8 cellular contexts compared by ENCODE assay signal in the genomic region with DNA sequence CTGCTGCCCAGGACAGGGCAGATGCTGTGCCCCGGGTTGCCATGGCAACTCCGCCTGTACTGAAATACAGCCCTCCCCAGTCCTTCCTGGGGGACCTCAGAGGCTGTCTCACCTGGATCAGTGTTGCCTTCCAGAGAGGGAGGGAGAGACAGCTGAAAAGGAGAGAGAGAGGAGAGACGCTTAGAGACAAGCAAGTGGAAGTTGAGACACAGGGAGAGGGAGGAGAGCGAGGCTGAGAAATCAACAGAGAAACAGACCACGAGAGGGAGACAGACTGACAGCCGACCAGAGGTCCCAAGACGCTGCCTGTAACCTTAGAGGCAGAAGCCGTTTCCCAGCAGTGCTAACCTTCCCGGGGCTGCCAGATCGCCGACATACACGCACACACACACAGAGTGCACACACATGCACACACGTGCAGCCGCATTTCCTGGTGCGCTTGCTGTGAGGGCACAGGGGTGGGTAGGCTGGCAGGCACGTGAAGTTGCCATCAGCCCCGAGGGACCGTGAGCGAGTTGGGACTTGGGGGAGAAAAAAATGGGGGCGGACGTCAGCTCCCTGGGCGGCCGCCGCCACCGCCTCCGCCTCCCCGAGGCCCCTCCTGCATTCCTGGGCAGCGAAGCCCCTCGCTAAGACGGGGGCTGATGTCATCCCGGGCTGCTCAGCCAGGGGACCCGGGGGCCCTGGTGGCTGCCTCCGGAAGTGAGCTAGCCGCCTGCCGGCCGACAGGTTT.
DNase-seq lines count a peak whose midpoint lies in the region; ATAC-seq and TF ChIP-seq lines count a peak whose summit lies in the region.

No MANE protein-coding gene starts in this region.

- no peaks in the 10 kb centered on the region for H4K20me1 ChIP-seq in OCI-LY3 (ENCODE audit: insufficient read depth, low read length)

- H3K36me3 ChIP-seq in OCI-LY3 (replicated peaks; ENCODE audit: low read depth, low read length) (no peaks in the 10 kb centered on the region), muscle layer of colon (ENCODE audit: insufficient read depth, low read length) (no peaks in the 10 kb centered on the region)

- peak overlapping the region; percentile 80 for H3K4me3 Mint-ChIP-seq in activated T-cell treated with anti-CD3 and anti-CD28 coated beads, Interleukin-2, amount 50 U/mL, for 4 hours

- peak; percentile 86 to 87 for ATAC-seq in activated T-cell treated with anti-CD3 and anti-CD28 coated beads, Interleukin-2, amount 50 U/mL, for 4 hours
- peak; percentile 68 for ATAC-seq in esophagus mucosa
- ATAC-seq in HG02678 (IDR thresholded peaks at IDR 0.05; ENCODE audit: unreplicated experiment) = no peak

- peak; percentile 72 for TF ChIP-seq CTCF in OCI-LY3 (IDR thresholded peaks at IDR 0.05; ENCODE audit: low read depth, low read length)

- H3K9me3 Mint-ChIP-seq in activated T-cell treated with anti-CD3 and anti-CD28 coated beads, Interleukin-2, amount 50 U/mL, for 4 hours = no peaks in the 10 kb centered on the region

- H3K9ac ChIP-seq in OCI-LY3 (ENCODE audit: low read length) (peak overlapping the region; percentile 65), muscle layer of colon (ENCODE audit: low read length) (no peak overlapping the region)

- peaks cover 20% of the 10 kb centered on the region for H3K4me1 Mint-ChIP-seq in activated T-cell treated with anti-CD3 and anti-CD28 coated beads, Interleukin-2, amount 50 U/mL, for 4 hours (ENCODE audit: low read depth)

- H2AFZ ChIP-seq in OCI-LY3 (ENCODE audit: low read depth, low read length) = peak overlapping the region; percentile 92

- no peaks in the 10 kb centered on the region for H3K79me2 ChIP-seq in OCI-LY3 (ENCODE audit: low read length)

- H3K27ac ChIP-seq in OCI-LY3 (ENCODE audit: low read length) (no peak overlapping the region), muscle layer of colon (ENCODE audit: low read depth, low read length) (peak overlapping the region; percentile 69)

- peak overlapping the region; percentile 83 for H3K4me3 ChIP-seq in OCI-LY3 (ENCODE audit: low read length)
- peak overlapping the region; percentile 21 to 69 for H3K4me3 ChIP-seq in muscle layer of colon (ENCODE audit: low read depth in 1 of 2, low read length in 2 of 2)

- DNase-seq in D341Med (ENCODE audit: low spot score) = peak; percentile 63
- peak; percentile 83 for DNase-seq in HS-5 (ENCODE audit: low read depth)
- DNase-seq in activated T-cell treated with anti-CD3 and anti-CD28 coated beads, Interleukin-2, amount 50 U/mL, for 4 hours = peak; percentile 43
- DNase-seq in stimulated activated CD8-positive, alpha-beta memory T cell treated with anti-CD3 and anti-CD28 coated beads, Interleukin-4, amount 100 ng/mL, for 48 hours = peak; percentile 60

- no peaks in the 10 kb centered on the region for H3K27me3 Mint-ChIP-seq in activated T-cell treated with anti-CD3 and anti-CD28 coated beads, Interleukin-2, amount 50 U/mL, for 4 hours (ENCODE audit: low read depth)

- no peaks in the 10 kb centered on the region for H3K36me3 Mint-ChIP-seq in activated T-cell treated with anti-CD3 and anti-CD28 coated beads, Interleukin-2, amount 50 U/mL, for 4 hours (ENCODE audit: insufficient read depth)

- peak overlapping the region; percentile 98 for H3K4me2 ChIP-seq in OCI-LY3 (ENCODE audit: low read length)

- H3K4me1 ChIP-seq in OCI-LY3 (ENCODE audit: low read length) (peaks cover 6% of the 10 kb centered on the region; the same call in 1 of the 2 replicates), muscle layer of colon (ENCODE audit: insufficient read depth, low read length) (peaks cover 16% of the 10 kb centered on the region)

- H3K27me3 ChIP-seq in OCI-LY3 (ENCODE audit: low read depth, low read length) (peaks cover 15% of the 10 kb centered on the region), muscle layer of colon (ENCODE audit: control insufficient read depth in 1 of 2, insufficient read depth in 2 of 2, low read length in 2 of 2) (no peaks in the 10 kb centered on the region)

- no peaks in the 10 kb centered on the region for H3K9me3 ChIP-seq in OCI-LY3 (ENCODE audit: insufficient read depth, low read length)
- H3K9me3 ChIP-seq in muscle layer of colon (ENCODE audit: low read length) = no peaks in the 10 kb centered on the region
